Comparison of ENCODE assay signal across 26 cellular contexts in genomic region chr7:85239114-85239513, GRCh38. TPM values are rescaled to one million over a fixed set of nuclear protein-coding genes. Genes with fewer than 3 reads are reported as not detected.
"Had no signal": no experiment of that assay in that cellular context is flagged by ENCODE, and none has a peak within 500 bp of the region (broad histone marks: within the 10 kb centered on the region; RNA-seq: fewer than 3 reads in every experiment).

No MANE protein-coding gene starts in this region.

- H3K4me1 ChIP-seq: adrenal gland, SJCRH30 had no signal

- FAIRE-seq: colon had no signal

- H3K4me2 ChIP-seq: SK-N-SH had no signal

- H3K4me3 ChIP-seq: adrenal gland, SJCRH30 had no signal

- DNase-seq: activated CD4-positive, alpha-beta T cell treated with anti-CD3 and anti-CD28 coated beads for 4 hours; activated CD8-positive, alpha-beta memory T cell treated with anti-CD3 and anti-CD28 coated beads, Interleukin-2, amount 50 U/mL, for 4 hours; activated CD8-positive, alpha-beta T cell treated with anti-CD3 and anti-CD28 coated beads for 36 hours; activated naive CD4-positive, alpha-beta T cell treated with anti-CD3 and anti-CD28 coated beads, Interleukin-2, amount 50 U/mL, for 16 hours; activated naive CD8-positive, alpha-beta T cell treated with anti-CD3 and anti-CD28 coated beads, Interleukin-2, amount 10 ng/mL, durations not matched to agents 7 days and 5 days; activated T-cell treated with anti-CD3 and anti-CD28 coated beads, Interleukin-2, amount 50 U/mL, for 1 hour; adrenal gland; anterior cingulate cortex; cerebellar nuclear complex; Karpas-422; NCI-H1092; NCI-H1417; NCI-H1930; NCI-H345; NCI-H510A; NCI-H526 treated with DMSO at 0.1 percent for 48 hours; RPMI8226; SJCRH30; SK-N-SH; T-helper 1 cell; WERI-Rb-1 had no signal

- H3K9me3 ChIP-seq: adrenal gland, SJCRH30, SK-N-SH had no signal

- H3K36me3 ChIP-seq: adrenal gland, SJCRH30, WERI-Rb-1 had no signal

- H3K27me3 ChIP-seq: adrenal gland, SJCRH30 had no signal

- H3K9ac ChIP-seq: SK-N-SH had no signal

- H3K27ac ChIP-seq: adrenal gland, SJCRH30, WERI-Rb-1 had no signal

- ATAC-seq: activated CD8-positive, alpha-beta T cell treated with anti-CD3 and anti-CD28 coated beads for 36 hours; Panc1; Right ventricle myocardium inferior had no signal

RNA-seq across cellular contexts. Expression of gene SEMA3D, which starts 52.3 kb away (rescaled TPM):
- total RNA-seq: activated CD8-positive, alpha-beta T cell treated with anti-CD3 and anti-CD28 coated beads for 36 hours; activated naive CD8-positive, alpha-beta T cell treated with anti-CD3 and anti-CD28 coated beads, Interleukin-2, amount 10 ng/mL, durations not matched to agents 7 days and 5 days; OCI-LY7; T-helper 2 cell treated with Interferon-gamma antibody and Interleukin-4, amounts not matched to agents 100 ng/mL and 5 ng/mL, for 36 hours had no signal
